In the genomic region with DNA sequence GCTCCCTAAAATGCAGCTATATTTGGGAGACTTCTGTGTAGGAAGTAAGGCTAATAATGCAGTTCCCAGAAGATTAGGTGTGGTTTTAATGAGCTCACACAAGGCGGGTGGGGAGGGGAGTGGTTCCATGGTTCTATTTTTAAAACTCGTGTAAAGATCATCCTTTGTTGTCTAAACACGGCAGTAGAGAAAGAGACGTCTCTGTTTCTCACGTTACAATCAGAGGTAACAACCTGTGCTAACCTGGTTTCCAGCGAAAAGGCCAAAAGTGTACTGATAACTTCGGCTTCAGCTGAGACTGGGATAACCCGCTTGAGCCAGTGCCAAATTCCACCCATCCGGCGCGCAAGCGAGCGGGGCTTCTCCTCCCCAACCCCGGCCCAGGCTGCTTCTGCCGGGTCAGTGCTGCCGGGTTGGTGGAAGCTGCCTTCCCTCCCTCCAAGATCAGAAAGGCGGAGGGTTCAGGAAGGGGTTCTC, we compare ENCODE assay signal across 10 cellular contexts. TPM values are rescaled to one million over a fixed set of nuclear protein-coding genes. Genes with fewer than 3 reads are reported as not detected.
DNase-seq lines count a peak whose midpoint lies in the region; ATAC-seq and TF ChIP-seq lines count a peak whose summit lies in the region.
"Had no signal": no experiment of that assay in that cellular context is flagged by ENCODE, and none has a peak within 500 bp of the region (broad histone marks: within the 10 kb centered on the region; RNA-seq: fewer than 3 reads in every experiment).

No MANE protein-coding gene starts in this region.

- no peaks in the 10 kb centered on the region for H3K9me3 Mint-ChIP-seq in Calu3 (ENCODE audit: low read depth, unreplicated experiment)
- H3K9me3 Mint-ChIP-seq in glutamatergic neuron (ENCODE audit: unreplicated experiment): peaks cover 12% of the 10 kb centered on the region

- no peaks in the 10 kb centered on the region for H3K36me3 ChIP-seq in psoas muscle (ENCODE audit: insufficient read depth in 1 of 2, low read depth in 1 of 2)

- H3K4me1 Mint-ChIP-seq in Calu3 (ENCODE audit: low read depth, unreplicated experiment): peaks cover 23% of the 10 kb centered on the region
- H3K4me1 Mint-ChIP-seq in glutamatergic neuron (ENCODE audit: low read depth, unreplicated experiment): peaks cover 17% of the 10 kb centered on the region

- CTCF ChIA-PET in Calu3 (lab: Charles Lee) (interaction anchor here (0.6 to 1.4 kb wide), 7 partner anchors 8 to 623 kb away, joined by 3 to 7 read pairs (median 3); no protein-coding TSS in a partner anchor), RWPE1 (lab: Yijun Ruan, JAX) (interaction anchor here (0.5 to 1.6 kb wide), 3 partner anchors 39 to 171 kb away, joined by 3 to 4 read pairs (median 3); no protein-coding TSS in a partner anchor)

- H3K27ac Mint-ChIP-seq in Calu3 (ENCODE audit: unreplicated experiment) (peak overlapping the region; percentile 60), glutamatergic neuron (ENCODE audit: unreplicated experiment) (no peak overlapping the region)

- peaks cover 44% of the 10 kb centered on the region for H3K36me3 Mint-ChIP-seq in Calu3 (ENCODE audit: insufficient read depth, unreplicated experiment)
- no peaks in the 10 kb centered on the region for H3K36me3 Mint-ChIP-seq in glutamatergic neuron (ENCODE audit: unreplicated experiment)

- H3K27me3 ChIP-seq in psoas muscle (ENCODE audit: insufficient read depth in 3 of 3, low read length in 2 of 3): no peaks in the 10 kb centered on the region

- 31 to 39% (median 33%) methylated on average over 17 of the region's 17 CpGs for WGBS in psoas muscle, 3 donors

- H3K4me1 ChIP-seq in psoas muscle: peaks cover 19% of the 10 kb centered on the region

- in situ Hi-C loops in ACHN (cut with HindIII; ENCODE audit: low pct_ligation_motif_present, low pct_unique_long_range_greater_than_20kb, low sequenced_read_pairs): no loop called here

- peak overlapping the region; percentile 41 for H3K4me3 Mint-ChIP-seq in Calu3 (ENCODE audit: low read depth, unreplicated experiment)
- H3K4me3 Mint-ChIP-seq in glutamatergic neuron (ENCODE audit: unreplicated experiment): peak overlapping the region; percentile 12

- POLR2A ChIA-PET in RWPE1 (lab: Yijun Ruan, JAX; ENCODE audit: low non-redundant PET): no interaction called here

- peak overlapping the region; percentile 36 for H3K4me3 ChIP-seq in psoas muscle

- intact Hi-C loops in Calu3 (cut with micrococcal nuclease; ENCODE audit: unreplicated experiment) (no loop called here), psoas muscle (cut with DNase I) (no loop called here)

- no peaks in the 10 kb centered on the region for H3K9me3 ChIP-seq in psoas muscle

- H3K27me3 Mint-ChIP-seq in Calu3 (ENCODE audit: unreplicated experiment) (no peaks in the 10 kb centered on the region), glutamatergic neuron (ENCODE audit: unreplicated experiment) (peaks cover 13% of the 10 kb centered on the region)

- BruUV-seq in Calu3 (replicated peaks; lab: Mats Ljungman, UMichigan): no TSS peak

- TF ChIP-seq CTCF in Calu3 (IDR thresholded peaks at IDR 0.05; ENCODE audit: unreplicated experiment): no peak
- no peak for TF ChIP-seq CTCF in RWPE1 (conservative IDR thresholded peaks at IDR 0.05; ENCODE audit: low read depth)
- no peak for TF ChIP-seq CTCF in glutamatergic neuron (IDR thresholded peaks at IDR 0.05; ENCODE audit: partially characterized antibody, unreplicated experiment)
- TF ChIP-seq CTCF in psoas muscle (IDR thresholded peaks at IDR 0.05): no peak

- DNase-seq in Calu3 (peak; percentile 51), RWPE1 (ENCODE audit: low spot score) (no peak), glutamatergic neuron (no peak), psoas muscle (peak; percentile 32 to 60), SHP77 treated with DMSO at 0.1 percent for 48 hours (lab: John Stamatoyannopoulos, UW) (no peak), ACHN (no peak), NCI-H446 (lab: John Stamatoyannopoulos, UW) (no peak)
- DNase-seq: activated CD8-positive, alpha-beta memory T cell treated with anti-CD3 and anti-CD28 coated beads for 24 hours; NCI-H2029 had no signal

- H3K27ac ChIP-seq in RWPE1 (peak overlapping the region; percentile 97), psoas muscle (peak overlapping the region; percentile 57)

- ATAC-seq in psoas muscle (no peak), GM18868 (IDR thresholded peaks at IDR 0.05; ENCODE audit: unreplicated experiment) (no peak)

RNA-seq across cellular contexts. Expression of gene MAP3K8, which starts 2.5 kb away (rescaled TPM):
- total RNA-seq in Calu3 (2022) (13.2 and 20.6 TPM in 2 replicates), glutamatergic neuron (ENCODE audit: unreplicated experiment) (1.7 TPM), psoas muscle (1 to 10 TPM; 3.0 to 8.3 (median 4.6) TPM)
- polyA plus RNA-seq in psoas muscle: 1 to 10 TPM; 2.4 to 4.4 (median 3.9) TPM

Comparison
In these comparisons a context has a peak if more than half of its experiments do, and no peak if none do; other contexts are left out.
1. DNase-seq: peak in Calu3 (single experiment) and psoas muscle (2 of 2); none in RWPE1 (single experiment), glutamatergic neuron (single experiment), SHP77 treated with DMSO at 0.1 percent for 48 hours (single experiment), ACHN (single experiment) and NCI-H446 (0 of 2).